Comparison of ENCODE assay signal across 9 cellular contexts in the genomic region with DNA sequence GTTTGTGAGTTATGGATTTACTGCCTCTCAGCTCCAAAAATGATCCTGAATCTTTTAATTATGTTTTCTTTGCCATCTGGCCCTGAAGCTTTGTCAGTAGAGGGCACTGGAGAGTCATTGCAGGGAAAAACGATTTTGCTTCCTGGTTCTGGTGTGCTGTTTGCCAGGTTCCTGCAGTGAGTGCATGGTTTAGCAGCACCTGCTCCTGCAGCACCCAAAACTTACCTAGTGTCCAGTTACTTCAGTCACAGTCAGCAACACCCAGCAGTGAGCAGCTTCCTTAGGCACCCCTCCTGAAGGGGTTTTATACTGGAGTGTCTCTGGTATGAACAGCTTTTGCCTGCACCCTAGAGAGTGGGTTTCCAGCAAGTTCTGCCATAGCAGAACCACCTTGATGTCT. TPM values are rescaled to one million over a fixed set of nuclear protein-coding genes. Genes with fewer than 3 reads are reported as not detected.
A peak's percentile ranks its signal among the peaks of the same experiment; 100 is the strongest.
DNase-seq lines count a peak whose midpoint lies in the region; ATAC-seq, FAIRE-seq and TF ChIP-seq lines count a peak whose summit lies in the region.
"Had no signal": no experiment of that assay in that cellular context is flagged by ENCODE, and none has a peak within 500 bp of the region (broad histone marks: within the 10 kb centered on the region; RNA-seq: fewer than 3 reads in every experiment).

No MANE protein-coding gene starts in this region.

- no peak for ATAC-seq in HG02884 (IDR thresholded peaks at IDR 0.05; ENCODE audit: unreplicated experiment)

- TF ChIP-seq CTCF in brain (conservative IDR thresholded peaks at IDR 0.05) = peak; percentile 65 to 75
- peak; percentile 87 for TF ChIP-seq CTCF in kidney (IDR thresholded peaks at IDR 0.05; ENCODE audit: borderline replicate concordance, extremely low read depth, insufficient read depth)

- H3K27me3 Mint-ChIP-seq in brain = peaks cover 4% of the 10 kb centered on the region
- H3K27me3 Mint-ChIP-seq: stimulated activated naive CD8-positive, alpha-beta T cell treated with anti-CD3 and anti-CD28 coated beads, Interleukin-15, Interleukin-2, amounts not matched to agents 100 ng/mL and 50 ng/mL, for 24 hours had no signal

- peaks cover 27% of the 10 kb centered on the region for H3K4me1 Mint-ChIP-seq in brain

- H3K27ac ChIP-seq in kidney (ENCODE audit: low read depth in 2 of 2, low read length in 2 of 2) = no peak overlapping the region

- no peaks in the 10 kb centered on the region for H3K4me1 ChIP-seq in kidney (ENCODE audit: control insufficient read depth in 1 of 2, insufficient read depth in 1 of 2, low read depth in 1 of 2, low read length in 2 of 2)

- DNase-seq in activated gamma-delta T cell treated with Interleukin-2 at 50 U/mL for 16 hours = peak; percentile 48
- DNase-seq in activated gamma-delta T cell (lab: John Stamatoyannopoulos, UW) = no peak
- peak; percentile 29 for DNase-seq in NCI-H1694 treated with DMSO at 0.1 percent for 48 hours (lab: John Stamatoyannopoulos, UW)
- peak; percentile 30 for DNase-seq in T follicular helper cell (ENCODE audit: low read depth)
- DNase-seq in kidney = no peak
- peak; percentile 53 for DNase-seq in stimulated activated CD8-positive, alpha-beta memory T cell treated with anti-CD3 and anti-CD28 coated beads, Interleukin-4, amount 100 ng/mL, for 48 hours

- FAIRE-seq in kidney (lab: Jason Lieb, UNC) = no peak

- no peak overlapping the region for H3K4me3 ChIP-seq in kidney (ENCODE audit: low read length in 2 of 2)

- H3K9ac ChIP-seq in kidney (ENCODE audit: low read length in 2 of 2) = no peak overlapping the region

- no peaks in the 10 kb centered on the region for H3K36me3 ChIP-seq in kidney (ENCODE audit: control insufficient read depth in 1 of 2, insufficient read depth in 2 of 2, low read length in 2 of 2)

- H3K4me3 Mint-ChIP-seq in brain = peak overlapping the region in 1 of 5 experiments; percentile 66
- H3K4me3 Mint-ChIP-seq: stimulated activated naive CD8-positive, alpha-beta T cell treated with anti-CD3 and anti-CD28 coated beads, Interleukin-15, Interleukin-2, amounts not matched to agents 100 ng/mL and 50 ng/mL, for 24 hours had no signal

- H3K9me3 Mint-ChIP-seq in brain = peaks cover 8 to 18% (median 14%) of the 10 kb centered on the region in 5 experiments

- H3K9me3 ChIP-seq in kidney (ENCODE audit: control insufficient read depth in 1 of 2, low read length in 2 of 2) = peaks cover 0 to 5% of the 10 kb centered on the region in 2 donors

- H3K36me3 Mint-ChIP-seq in brain = no peaks in the 10 kb centered on the region

- H3K27ac Mint-ChIP-seq in brain = peak overlapping the region in 1 of 5 experiments; percentile 40
- H3K27ac Mint-ChIP-seq: stimulated activated naive CD8-positive, alpha-beta T cell treated with anti-CD3 and anti-CD28 coated beads, Interleukin-15, Interleukin-2, amounts not matched to agents 100 ng/mL and 50 ng/mL, for 24 hours had no signal

- intact Hi-C loops in kidney (cut with DNase I) = no loop called here

RNA-seq across cellular contexts. Expression of a gene that starts 6.0 kb away (rescaled TPM):
- polyA plus RNA-seq in brain (ENCODE audit: insufficient read depth, low read depth, low replicate concordance) = 57.2 TPM
- 63.9 TPM for total RNA-seq in kidney
- polyA plus RNA-seq in kidney (ENCODE audit: insufficient read depth, low read depth, low replicate concordance) = 28.0 TPM

RNA-seq across cellular contexts. Expression of a gene that starts 55.9 kb away (rescaled TPM):
- polyA plus RNA-seq in brain (ENCODE audit: insufficient read depth, low read depth, low replicate concordance) (not detected), kidney (ENCODE audit: insufficient read depth, low read depth, low replicate concordance) (7.1 TPM)
- 2.2 TPM for total RNA-seq in kidney

RNA-seq across cellular contexts. Expression of a gene that starts 58.2 kb away (rescaled TPM):
- not detected for polyA plus RNA-seq in brain (ENCODE audit: insufficient read depth, low read depth, low replicate concordance)
- total RNA-seq in kidney = 0.79 TPM
- polyA plus RNA-seq in kidney (ENCODE audit: insufficient read depth, low read depth, low replicate concordance) = 1.5 TPM

Comparison
In these comparisons a context has a peak if more than half of its experiments do, and no peak if none do; other contexts are left out.
1. DNase-seq: peak in activated gamma-delta T cell treated with Interleukin-2 at 50 U/mL for 16 hours (single experiment), NCI-H1694 treated with DMSO at 0.1 percent for 48 hours (single experiment), T follicular helper cell (single experiment) and stimulated activated CD8-positive, alpha-beta memory T cell treated with anti-CD3 and anti-CD28 coated beads, Interleukin-4, amount 100 ng/mL, for 48 hours (single experiment); none in activated gamma-delta T cell (single experiment) and kidney (single experiment).